In genomic region chr3:49217688-49218470, GRCh38 we compare ENCODE assay signal across 11 cellular contexts. TPM values are rescaled to one million over a fixed set of nuclear protein-coding genes. Genes with fewer than 3 reads are reported as not detected.
DNase-seq lines count a peak whose midpoint lies in the region; ATAC-seq lines count a peak whose summit lies in the region.
"Had no signal": no experiment of that assay in that cellular context is flagged by ENCODE, and none has a peak within 500 bp of the region (broad histone marks: within the 10 kb centered on the region; RNA-seq: fewer than 3 reads in every experiment).

No MANE protein-coding gene starts in this region.

- no peaks in the 10 kb centered on the region for H3K79me2 ChIP-seq in trophoblast cell (ENCODE audit: control insufficient read depth, insufficient read depth, low read length, poor library complexity)
- no peaks in the 10 kb centered on the region for H3K79me2 ChIP-seq in Karpas-422 (ENCODE audit: low read length)

- peaks cover 2% of the 10 kb centered on the region for H3K79me1 ChIP-seq in trophoblast cell (ENCODE audit: low read length)

- no peaks in the 10 kb centered on the region for H4K20me1 ChIP-seq in Karpas-422 (ENCODE audit: insufficient read depth, low read depth, low read length)

- peak; percentile 89 for ATAC-seq in Right ventricle myocardium inferior
- peak; percentile 84 to 91 for ATAC-seq in left cardiac atrium
- ATAC-seq in HG03108 (IDR thresholded peaks at IDR 0.05; ENCODE audit: unreplicated experiment) = no peak

- no peak overlapping the region for H4K12ac ChIP-seq in trophoblast cell (ENCODE audit: low read depth, low read length)

- H3K9me2 ChIP-seq in Karpas-422 (replicated peaks; ENCODE audit: insufficient read depth, low read length) = no peaks in the 10 kb centered on the region

- H4K91ac ChIP-seq in trophoblast cell (ENCODE audit: low read depth, low read length) = peak overlapping the region; percentile 66

- no peak overlapping the region for H3K23ac ChIP-seq in trophoblast cell (ENCODE audit: low read length)

- H3K9ac ChIP-seq in trophoblast cell (ENCODE audit: low read length) = peak overlapping the region; percentile 76
- H3K9ac ChIP-seq in Karpas-422 (ENCODE audit: low read length) = no peak overlapping the region
- H3K9ac ChIP-seq: KMS-11 had no signal

- peak overlapping the region; percentile 67 for H3K14ac ChIP-seq in trophoblast cell (ENCODE audit: low read length)

- H3K4ac ChIP-seq in trophoblast cell (ENCODE audit: low read depth, low read length) = no peak overlapping the region

- H2BK120ac ChIP-seq in trophoblast cell (ENCODE audit: insufficient read depth, low read length, poor library complexity) = peak overlapping the region; percentile 73

- H2BK12ac ChIP-seq in trophoblast cell (ENCODE audit: low read length) = peak overlapping the region; percentile 94

- DNase-seq in Right ventricle myocardium inferior (ENCODE audit: missing footprints) = no peak
- no peak for DNase-seq in cardiac septum (ENCODE audit: low spot score)
- DNase-seq in left cardiac atrium = no peak
- DNase-seq in trophoblast cell = peak in 1 of 2 donors; percentile 10
- no peak for DNase-seq in HuH-7 (ENCODE audit: low spot score)
- DNase-seq in NCI-H446 treated with DMSO at 0.1 percent for 48 hours (lab: John Stamatoyannopoulos, UW) = no peak
- no peak for DNase-seq in Karpas-422
- DNase-seq: immature natural killer cell had no signal

- WGBS in trophoblast cell (ENCODE audit: extremely low coverage, insufficient coverage, insufficient read length) = no CpG with 5 or more reads among the region's 7 CpGs

- no peak overlapping the region for H3K4me2 ChIP-seq in trophoblast cell (ENCODE audit: low read length)
- H3K4me2 ChIP-seq in Karpas-422 (ENCODE audit: low read depth, low read length, poor library complexity, severe bottlenecking) = no peak overlapping the region
- H3K4me2 ChIP-seq: KMS-11 had no signal

- H3K27me3 ChIP-seq in trophoblast cell (ENCODE audit: insufficient read depth, low read length) = no peaks in the 10 kb centered on the region
- no peaks in the 10 kb centered on the region for H3K27me3 ChIP-seq in Karpas-422 (ENCODE audit: low read length)
- H3K27me3 ChIP-seq: right lobe of liver had no signal

- H3K4me3 ChIP-seq in trophoblast cell (ENCODE audit: low read depth, low read length) = no peak overlapping the region
- no peak overlapping the region for H3K4me3 ChIP-seq in Karpas-422 (ENCODE audit: low read length)
- H3K4me3 ChIP-seq: right lobe of liver had no signal

- H3K36me3 ChIP-seq in trophoblast cell (ENCODE audit: control insufficient read depth in 1 of 2, insufficient read depth in 2 of 2, low read length in 2 of 2) (peaks cover 0 to 3% of the 10 kb centered on the region in 2 experiments), Karpas-422 (ENCODE audit: insufficient read depth, low read length) (no peaks in the 10 kb centered on the region)
- H3K36me3 ChIP-seq: right lobe of liver had no signal

- H2AFZ ChIP-seq in trophoblast cell (ENCODE audit: insufficient read depth, low read length, poor library complexity) (no peak overlapping the region), Karpas-422 (ENCODE audit: low read length) (no peak overlapping the region)

- H2BK5ac ChIP-seq in trophoblast cell (ENCODE audit: low read depth, low read length, poor library complexity) = no peak overlapping the region

- H4K8ac ChIP-seq in trophoblast cell (ENCODE audit: low read depth, low read length) = no peak overlapping the region

- H2AK5ac ChIP-seq in trophoblast cell (ENCODE audit: low read length) = peak overlapping the region; percentile 64

- H3K18ac ChIP-seq in trophoblast cell (ENCODE audit: low read length) = no peak overlapping the region

- intact Hi-C loops in Right ventricle myocardium inferior (cut with DNase I) = loop anchor here (5.0 kb wide), 1 partner anchor 46 kb away; the partner anchor contains the start of gene KLHDC8B
- intact Hi-C loops in cardiac septum (cut with DNase I) = loop anchor here (5.0 kb wide), 1 partner anchor 59 kb away; the partner anchor contains the start of gene C3orf62
- intact Hi-C loops in left cardiac atrium (cut with DNase I) = no loop called here

- H3K9me3 ChIP-seq in trophoblast cell (ENCODE audit: insufficient read depth, low read depth, low read length) (peaks cover 12% of the 10 kb centered on the region), Karpas-422 (ENCODE audit: low read length) (peaks cover 3% of the 10 kb centered on the region)
- H3K9me3 ChIP-seq: right lobe of liver had no signal

- peaks cover 0 to 4% of the 10 kb centered on the region in 2 experiments for H3K4me1 ChIP-seq in trophoblast cell (ENCODE audit: control insufficient read depth in 1 of 2, insufficient read depth in 2 of 2, low read length in 2 of 2)
- H3K4me1 ChIP-seq in Karpas-422 (ENCODE audit: low read length) = no peaks in the 10 kb centered on the region

- H3K27ac ChIP-seq in trophoblast cell (ENCODE audit: low read depth, low read length) (no peak overlapping the region), Karpas-422 (ENCODE audit: low read length) (no peak overlapping the region)
- H3K27ac ChIP-seq: KMS-11 had no signal

RNA-seq across cellular contexts. Expression of gene KLHDC8B, which starts 46.5 kb away (rescaled TPM):
- total RNA-seq in Right ventricle myocardium inferior (128 TPM), cardiac septum (132 TPM), left cardiac atrium (10 to 100 TPM; 35.6 to 55.9 TPM)
- polyA plus RNA-seq in trophoblast cell (2013) = 15.6 and 16.2 TPM in 2 replicates
- 8.4 and 16.5 TPM in 2 replicates for total RNA-seq in Karpas-422 (2014; rRNA removed; shearing (Covaris generic); ENCODE audit: low replicate concordance)

RNA-seq across cellular contexts. Expression of gene CCDC71, which starts 51.7 kb away (rescaled TPM):
- total RNA-seq in Right ventricle myocardium inferior (9.4 TPM), cardiac septum (11.4 TPM), left cardiac atrium (10 to 100 TPM; 12.3 to 15.3 TPM)
- polyA plus RNA-seq in trophoblast cell (2013) = 13.2 and 13.6 TPM in 2 replicates
- total RNA-seq in Karpas-422 (2014; rRNA removed; shearing (Covaris generic); ENCODE audit: low replicate concordance) = 18.4 and 22.0 TPM in 2 replicates

RNA-seq across cellular contexts. Expression of gene C3orf62, which starts 59.2 kb away (rescaled TPM):
- total RNA-seq in Right ventricle myocardium inferior (2.1 TPM), cardiac septum (2.9 TPM), left cardiac atrium (1 to 10 TPM; 3.2 to 3.4 TPM)
- polyA plus RNA-seq in trophoblast cell (2013) = 3.2 and 3.4 TPM in 2 replicates
- total RNA-seq in Karpas-422 (2014; rRNA removed; shearing (Covaris generic); ENCODE audit: low replicate concordance) = 1.6 and 3.6 TPM in 2 replicates

Comparison
In these comparisons a context has a peak if more than half of its experiments do, and no peak if none do; other contexts are left out.
1. intact Hi-C loops: an anchor here in Right ventricle myocardium inferior (5.0 kb wide) and cardiac septum (5.0 kb wide); none called in left cardiac atrium.